ENCODE assay signal across 6 cellular contexts in genomic region chr4:133776503-133776902, GRCh38.
"Had no signal": no experiment of that assay in that cellular context is flagged by ENCODE, and none has a peak within 500 bp of the region (broad histone marks: within the 10 kb centered on the region; RNA-seq: fewer than 3 reads in every experiment).

No MANE protein-coding gene starts in this region.

- H3K4me2 ChIP-seq: KMS-11 had no signal

- DNase-seq: KBM-7, KG1 had no signal

- H3K9ac ChIP-seq: KMS-11 had no signal

- H3K27ac ChIP-seq: HL-60, KMS-11 had no signal

- ATAC-seq: HepG2 had no signal

- FAIRE-seq: HepG2, HTR-8/SVneo had no signal
